ENCODE assay signal across 8 cellular contexts in genomic region chr19:1252818-1253513, GRCh38. TPM values are rescaled to one million over a fixed set of nuclear protein-coding genes. Genes with fewer than 3 reads are reported as not detected.
A peak's percentile ranks its signal among the peaks of the same experiment; 100 is the strongest.
DNase-seq lines count a peak whose midpoint lies in the region; ATAC-seq and TF ChIP-seq lines count a peak whose summit lies in the region.

No MANE protein-coding gene starts in this region.

- peaks cover 0 to 5% (median 0%) of the 10 kb centered on the region in 11 experiments; a peak in 6 of 22 replicates for H3K9me3 ChIP-seq in BLaER1 treated with 17β-estradiol and CSF1 and Interleukin-3, amounts not matched to agents 10 nM and 100 nM (replicated peaks in 1 of 11)
- H3K9me3 ChIP-seq in HUES64 (ENCODE audit: insufficient read depth, low read depth, low read length) (no peaks in the 10 kb centered on the region), ascending aorta (no peaks in the 10 kb centered on the region), right atrium auricular region (no peaks in the 10 kb centered on the region)

- peak overlapping the region; percentile 93 to 97 (median 95) for H3K27ac ChIP-seq in BLaER1 treated with 17β-estradiol and CSF1 and Interleukin-3, amounts not matched to agents 10 nM and 100 nM
- H3K27ac ChIP-seq in HUES64 (ENCODE audit: low read depth, low read length), result peak overlapping the region; percentile 93; the same call in 1 of the 2 replicates
- H3K27ac ChIP-seq in ascending aorta, result peak overlapping the region; percentile 94 to 98
- peak overlapping the region; percentile 97 to 100 for H3K27ac ChIP-seq in right atrium auricular region

- H4K20me1 ChIP-seq in BLaER1 treated with 17β-estradiol and CSF1 and Interleukin-3, amounts not matched to agents 10 nM and 100 nM, result peaks cover 58 to 81% (median 70%) of the 10 kb centered on the region in 11 experiments

- peaks cover 65 to 71% (median 70%) of the 10 kb centered on the region in 11 experiments for H3K36me3 ChIP-seq in BLaER1 treated with 17β-estradiol and CSF1 and Interleukin-3, amounts not matched to agents 10 nM and 100 nM
- H3K36me3 ChIP-seq in HUES64 (ENCODE audit: insufficient read depth, low read length) (peaks cover 62% of the 10 kb centered on the region), ascending aorta (peaks cover 49 to 61% of the 10 kb centered on the region in 2 donors), right atrium auricular region (peaks cover 63% of the 10 kb centered on the region)

- H3K9ac ChIP-seq in BLaER1 treated with 17β-estradiol and CSF1 and Interleukin-3, amounts not matched to agents 10 nM and 100 nM, result peak overlapping the region; percentile 89 to 99 (median 98)
- H3K9ac ChIP-seq in HUES64 (ENCODE audit: low read depth, low read length), result no peak overlapping the region

- intact Hi-C loops in ascending aorta (cut with DNase I), result loop anchor here (1.0 kb wide), 1 partner anchor 8 kb away; no protein-coding TSS in a partner anchor
- intact Hi-C loops in sciatic nerve (cut with DNase I), result no loop called here

- peak overlapping the region; percentile 92 to 100 (median 99) for H3K4me3 ChIP-seq in BLaER1 treated with 17β-estradiol and CSF1 and Interleukin-3, amounts not matched to agents 10 nM and 100 nM
- H3K4me3 ChIP-seq in HUES64 (ENCODE audit: low read length) (peak overlapping the region; percentile 90; the same call in 1 of the 2 replicates), ascending aorta (peak overlapping the region; percentile 95), right atrium auricular region (peak overlapping the region; percentile 81 to 82)

- H3K27me3 ChIP-seq in BLaER1 treated with 17β-estradiol and CSF1 and Interleukin-3, amounts not matched to agents 10 nM and 100 nM, result no peaks in the 10 kb centered on the region
- H3K27me3 ChIP-seq in HUES64 (ENCODE audit: insufficient read depth, low read length) (no peaks in the 10 kb centered on the region), ascending aorta (no peaks in the 10 kb centered on the region), right atrium auricular region (no peaks in the 10 kb centered on the region)

- DNase-seq in SW 1271 (lab: John Stamatoyannopoulos, UW) (peak; percentile 76 to 88), ascending aorta (ENCODE audit: low spot score in 2 of 2) (peak; percentile 90 to 96), right atrium auricular region (ENCODE audit: low spot score) (peak; percentile 95), sciatic nerve (ENCODE audit: low spot score) (peak; percentile 93)

- peak; percentile 66 for ATAC-seq in sciatic nerve
- no peak for ATAC-seq in GM18909 (IDR thresholded peaks at IDR 0.05; ENCODE audit: poor library complexity, unreplicated experiment)
- no peak for ATAC-seq in GM21786 (IDR thresholded peaks at IDR 0.05; ENCODE audit: unreplicated experiment)

- 55% methylated on average over 20 of the region's 26 CpGs for WGBS in HUES64

- peaks cover 48 to 55% (median 50%) of the 10 kb centered on the region in 10 experiments for H3K4me1 ChIP-seq in BLaER1 treated with 17β-estradiol and CSF1 and Interleukin-3, amounts not matched to agents 10 nM and 100 nM
- H3K4me1 ChIP-seq in HUES64 (ENCODE audit: insufficient read depth, low read length) (0 out of 2 replicates have a peak, but pooled peaks cover under 1% of the 10 kb centered on the region), ascending aorta (peaks cover 28 to 33% of the 10 kb centered on the region in 2 donors), right atrium auricular region (peaks cover 0 to 76% of the 10 kb centered on the region in 2 donors)

- H3K4me2 ChIP-seq in BLaER1 treated with 17β-estradiol and CSF1 and Interleukin-3, amounts not matched to agents 10 nM and 100 nM, result peak overlapping the region; percentile 98 to 100 (median 100)

- TF ChIP-seq CTCF in ascending aorta (IDR thresholded peaks at IDR 0.05) (peak in 2 of 3 experiments; percentile 21 to 36), right atrium auricular region (IDR thresholded peaks at IDR 0.05) (peak in 1 of 2 donors; percentile 17)

RNA-seq across cellular contexts. Expression of gene MIDN, which starts 4.6 kb away (rescaled TPM):
- 116 TPM for polyA plus RNA-seq in HUES64 (2013, experiment 1 of 2)
- polyA plus RNA-seq in HUES64 (2013, experiment 2 of 2), result 108 TPM
- 307 TPM for total RNA-seq in ascending aorta
- total RNA-seq in right atrium auricular region, result 10 to 100 TPM; 42.1 to 42.2 TPM
- total RNA-seq in sciatic nerve, result 117 TPM

RNA-seq across cellular contexts. Expression of gene ATP5F1D, which starts 11.4 kb away (rescaled TPM):
- 131 TPM for polyA plus RNA-seq in HUES64 (2013, experiment 1 of 2)
- polyA plus RNA-seq in HUES64 (2013, experiment 2 of 2), result 132 TPM
- total RNA-seq in ascending aorta, result 232 TPM
- total RNA-seq in right atrium auricular region, result 100 to 1,000 TPM; 193 to 269 TPM
- 90.9 TPM for total RNA-seq in sciatic nerve

RNA-seq across cellular contexts. Expression of gene CBARP, which starts 15.2 kb away (rescaled TPM):
- 7.7 TPM for polyA plus RNA-seq in HUES64 (2013, experiment 1 of 2)
- polyA plus RNA-seq in HUES64 (2013, experiment 2 of 2), result 10.9 TPM
- total RNA-seq in ascending aorta (1.9 TPM), right atrium auricular region (1 to 10 TPM; 2.4 to 2.6 TPM), sciatic nerve (2.9 TPM)

RNA-seq across cellular contexts. Expression of gene CIRBP, which starts 16.2 kb away (rescaled TPM):
- polyA plus RNA-seq in HUES64 (2013, experiment 1 of 2), result 162 TPM
- 166 TPM for polyA plus RNA-seq in HUES64 (2013, experiment 2 of 2)
- total RNA-seq in ascending aorta (442 TPM), right atrium auricular region (100 to 1,000 TPM; 288 to 385 TPM), sciatic nerve (550 TPM)

RNA-seq across cellular contexts. Expression of gene FAM174C, which starts 22.4 kb away (rescaled TPM):
- 31.0 TPM for polyA plus RNA-seq in HUES64 (2013, experiment 1 of 2)
- 30.9 TPM for polyA plus RNA-seq in HUES64 (2013, experiment 2 of 2)
- 156 TPM for total RNA-seq in ascending aorta
- 10 to 100 TPM; 28.9 to 29.8 TPM for total RNA-seq in right atrium auricular region
- 21.4 TPM for total RNA-seq in sciatic nerve
